33 cellular contexts compared by ENCODE assay signal in genomic region chr19:35601971-35602370, GRCh38. TPM values are rescaled to one million over a fixed set of nuclear protein-coding genes. Genes with fewer than 3 reads are reported as not detected.
"Had no signal": no experiment of that assay in that cellular context is flagged by ENCODE, and none has a peak within 500 bp of the region (broad histone marks: within the 10 kb centered on the region; RNA-seq: fewer than 3 reads in every experiment).

No MANE protein-coding gene starts in this region.

- H3K36me3 ChIP-seq: SJCRH30 had no signal

- H3K27ac ChIP-seq: SJCRH30, SK-N-MC had no signal

- DNase-seq: activated B cell treated with CpG ODN at 0.5 μM for 24 hours; activated CD4-positive, alpha-beta memory T cell treated with anti-CD3 and anti-CD28 coated beads, Interleukin-2, amount 10 ng/mL, durations not matched to agents 7 days and 5 days; activated CD4-positive, alpha-beta T cell treated with anti-CD3 and anti-CD28 coated beads for 4 hours; activated CD4-positive, alpha-beta T cell treated with anti-CD3 and anti-CD28 coated beads, Interleukin-2, amount 50 U/mL, for 1 hour; activated CD4-positive, CD25-positive, alpha-beta regulatory T cell treated with anti-CD3 and anti-CD28 coated beads, Interleukin-2, amount 50 U/mL, for 72 hours; activated CD8-positive, alpha-beta memory T cell treated with anti-CD3 and anti-CD28 coated beads for 24 hours; activated CD8-positive, alpha-beta memory T cell treated with anti-CD3 and anti-CD28 coated beads, Interleukin-2, amount 10 ng/mL, durations not matched to agents 7 days and 5 days; activated CD8-positive, alpha-beta memory T cell treated with anti-CD3 and anti-CD28 coated beads, Interleukin-2, amount 50 U/mL, for 48 hours; activated effector memory CD4-positive, alpha-beta T cell treated with Interleukin-2 at 50 U/mL for 16 hours; activated naive CD4-positive, alpha-beta T cell treated with anti-CD3 and anti-CD28 coated beads, Interleukin-2, amount 10 ng/mL, durations not matched to agents 7 days and 5 days; activated naive CD8-positive, alpha-beta T cell treated with anti-CD3 and anti-CD28 coated beads, Interleukin-2, amount 50 U/mL, for 24 hours; activated T-cell treated with anti-CD3 and anti-CD28 coated beads, Interleukin-2, amount 50 U/mL, for 48 hours; anterior cingulate cortex; caudate nucleus; Karpas-422; KBM-7; NCI-H1048; NCI-H1930; NCI-H2081 treated with DMSO at 0.1 percent for 48 hours; NCI-H226; NCI-H510A; NCI-H526; NCI-H774; SHP77; SJCRH30; T1000 had no signal

- H3K4me1 ChIP-seq: SJCRH30 had no signal

- H3K4me3 ChIP-seq: SJCRH30, SK-N-MC had no signal

RNA-seq across cellular contexts. Expression of gene PMIS2, which starts 16.0 kb away (rescaled TPM):
- total RNA-seq: activated B cell treated with CpG ODN at 0.5 μM for 24 hours; activated CD4-positive, alpha-beta memory T cell treated with anti-CD3 and anti-CD28 coated beads, Interleukin-2, amount 10 ng/mL, durations not matched to agents 7 days and 5 days; activated CD8-positive, alpha-beta memory T cell treated with anti-CD3 and anti-CD28 coated beads, Interleukin-2, amount 10 ng/mL, durations not matched to agents 7 days and 5 days; bronchial epithelial cell; cerebellum; MCF 10A; RPMI7951; SJCRH30; T-helper 1 cell treated with Interleukin-12 subunit alpha and Interleukin-12 subunit beta and Interleukin-4 antibody, amounts not matched to agents 30 ng/mL and 1 ng/mL, for 36 hours; T-helper 2 cell treated with Interferon-gamma antibody and Interleukin-4, amounts not matched to agents 100 ng/mL and 5 ng/mL, for 36 hours had no signal

RNA-seq across cellular contexts. Expression of gene ATP4A, which starts 38.5 kb away (rescaled TPM):
- total RNA-seq: activated B cell treated with CpG ODN at 0.5 μM for 24 hours; activated CD4-positive, alpha-beta memory T cell treated with anti-CD3 and anti-CD28 coated beads, Interleukin-2, amount 10 ng/mL, durations not matched to agents 7 days and 5 days; activated CD8-positive, alpha-beta memory T cell treated with anti-CD3 and anti-CD28 coated beads, Interleukin-2, amount 10 ng/mL, durations not matched to agents 7 days and 5 days; bronchial epithelial cell; cerebellum; MCF 10A; T-helper 1 cell treated with Interleukin-12 subunit alpha and Interleukin-12 subunit beta and Interleukin-4 antibody, amounts not matched to agents 30 ng/mL and 1 ng/mL, for 36 hours; T-helper 2 cell treated with Interferon-gamma antibody and Interleukin-4, amounts not matched to agents 100 ng/mL and 5 ng/mL, for 36 hours had no signal

RNA-seq across cellular contexts. Expression of gene ETV2, which starts 39.6 kb away (rescaled TPM):
- total RNA-seq: activated B cell treated with CpG ODN at 0.5 μM for 24 hours; T-helper 1 cell treated with Interleukin-12 subunit alpha and Interleukin-12 subunit beta and Interleukin-4 antibody, amounts not matched to agents 30 ng/mL and 1 ng/mL, for 36 hours had no signal
